ENCODE assay signal across 2 cellular contexts in genomic region chr16:2692251-2692947, GRCh38.
A peak's percentile ranks its signal among the peaks of the same experiment; 100 is the strongest.
TF ChIP-seq lines count a peak whose summit lies in the region.

No MANE protein-coding gene starts in this region.

TF ChIP-seq in HEK293, 187 proteins besides CTCF, POLR2A, EP300 and RAD21 (continued from another document):
- no peak for TF ChIP-seq ZNF280D (tag by site-specific recombination; IDR thresholded peaks at IDR 0.05)
- TF ChIP-seq ZNF433 (tag by site-specific recombination; IDR thresholded peaks at IDR 0.05; ENCODE audit: low read depth) = no peak
- peak; percentile 20; the same call in 1 of the 2 replicates for TF ChIP-seq SP2 (tag by site-specific recombination; IDR thresholded peaks at IDR 0.05)
- TF ChIP-seq ZSCAN5A (tag by site-specific recombination; IDR thresholded peaks at IDR 0.05) = no peak
- TF ChIP-seq, protein P1, sequence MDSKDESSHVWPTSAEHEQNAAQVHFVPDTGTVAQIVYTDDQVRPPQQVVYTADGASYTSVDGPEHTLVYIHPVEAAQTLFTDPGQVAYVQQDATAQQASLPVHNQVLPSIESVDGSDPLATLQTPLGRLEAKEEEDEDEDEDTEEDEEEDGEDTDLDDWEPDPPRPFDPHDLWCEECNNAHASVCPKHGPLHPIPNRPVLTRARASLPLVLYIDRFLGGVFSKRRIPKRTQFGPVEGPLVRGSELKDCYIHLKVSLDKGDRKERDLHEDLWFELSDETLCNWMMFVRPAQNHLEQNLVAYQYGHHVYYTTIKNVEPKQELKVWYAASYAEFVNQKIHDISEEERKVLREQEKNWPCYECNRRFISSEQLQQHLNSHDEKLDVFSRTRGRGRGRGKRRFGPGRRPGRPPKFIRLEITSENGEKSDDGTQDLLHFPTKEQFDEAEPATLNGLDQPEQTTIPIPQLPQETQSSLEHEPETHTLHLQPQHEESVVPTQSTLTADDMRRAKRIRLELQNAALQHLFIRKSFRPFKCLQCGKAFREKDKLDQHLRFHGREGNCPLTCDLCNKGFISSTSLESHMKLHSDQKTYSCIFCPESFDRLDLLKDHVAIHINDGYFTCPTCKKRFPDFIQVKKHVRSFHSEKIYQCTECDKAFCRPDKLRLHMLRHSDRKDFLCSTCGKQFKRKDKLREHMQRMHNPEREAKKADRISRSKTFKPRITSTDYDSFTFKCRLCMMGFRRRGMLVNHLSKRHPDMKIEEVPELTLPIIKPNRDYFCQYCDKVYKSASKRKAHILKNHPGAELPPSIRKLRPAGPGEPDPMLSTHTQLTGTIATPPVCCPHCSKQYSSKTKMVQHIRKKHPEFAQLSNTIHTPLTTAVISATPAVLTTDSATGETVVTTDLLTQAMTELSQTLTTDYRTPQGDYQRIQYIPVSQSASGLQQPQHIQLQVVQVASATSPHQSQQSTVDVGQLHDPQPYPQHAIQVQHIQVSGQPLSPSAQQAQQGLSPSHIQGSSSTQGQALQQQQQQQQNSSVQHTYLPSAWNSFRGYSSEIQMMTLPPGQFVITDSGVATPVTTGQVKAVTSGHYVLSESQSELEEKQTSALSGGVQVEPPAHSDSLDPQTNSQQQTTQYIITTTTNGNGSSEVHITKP (tag by site-specific recombination; IDR thresholded peaks at IDR 0.05) = no peak
- TF ChIP-seq ZNF776 (tag by site-specific recombination; IDR thresholded peaks at IDR 0.05; ENCODE audit: borderline replicate concordance) = no peak
- no peak for TF ChIP-seq YY2 (tag by site-specific recombination; IDR thresholded peaks at IDR 0.05)
- TF ChIP-seq ZNF335 (tag by site-specific recombination; conservative IDR thresholded peaks at IDR 0.05) = peak; percentile 76
- no peak for TF ChIP-seq SALL2 (tag by site-specific recombination; IDR thresholded peaks at IDR 0.05; ENCODE audit: borderline replicate concordance)

TF ChIP-seq in WTC11, 78 proteins besides CTCF, POLR2A, EP300 and RAD21 (continued from another document):
- no peak for TF ChIP-seq E2F4 (CRISPR knock-in tag; IDR thresholded peaks at IDR 0.05; ENCODE audit: borderline replicate concordance, low read depth)
- no peak for TF ChIP-seq FOXJ3 (CRISPR knock-in tag; IDR thresholded peaks at IDR 0.05; ENCODE audit: borderline replicate concordance)
- TF ChIP-seq CBFB (CRISPR knock-in tag; IDR thresholded peaks at IDR 0.05; ENCODE audit: low read depth) = no peak
- TF ChIP-seq, protein P2, sequence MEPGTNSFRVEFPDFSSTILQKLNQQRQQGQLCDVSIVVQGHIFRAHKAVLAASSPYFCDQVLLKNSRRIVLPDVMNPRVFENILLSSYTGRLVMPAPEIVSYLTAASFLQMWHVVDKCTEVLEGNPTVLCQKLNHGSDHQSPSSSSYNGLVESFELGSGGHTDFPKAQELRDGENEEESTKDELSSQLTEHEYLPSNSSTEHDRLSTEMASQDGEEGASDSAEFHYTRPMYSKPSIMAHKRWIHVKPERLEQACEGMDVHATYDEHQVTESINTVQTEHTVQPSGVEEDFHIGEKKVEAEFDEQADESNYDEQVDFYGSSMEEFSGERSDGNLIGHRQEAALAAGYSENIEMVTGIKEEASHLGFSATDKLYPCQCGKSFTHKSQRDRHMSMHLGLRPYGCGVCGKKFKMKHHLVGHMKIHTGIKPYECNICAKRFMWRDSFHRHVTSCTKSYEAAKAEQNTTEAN (CRISPR knock-in tag; IDR thresholded peaks at IDR 0.05) = no peak
- no peak for TF ChIP-seq ZMAT4 (CRISPR knock-in tag; IDR thresholded peaks at IDR 0.05)
- TF ChIP-seq, protein P3, sequence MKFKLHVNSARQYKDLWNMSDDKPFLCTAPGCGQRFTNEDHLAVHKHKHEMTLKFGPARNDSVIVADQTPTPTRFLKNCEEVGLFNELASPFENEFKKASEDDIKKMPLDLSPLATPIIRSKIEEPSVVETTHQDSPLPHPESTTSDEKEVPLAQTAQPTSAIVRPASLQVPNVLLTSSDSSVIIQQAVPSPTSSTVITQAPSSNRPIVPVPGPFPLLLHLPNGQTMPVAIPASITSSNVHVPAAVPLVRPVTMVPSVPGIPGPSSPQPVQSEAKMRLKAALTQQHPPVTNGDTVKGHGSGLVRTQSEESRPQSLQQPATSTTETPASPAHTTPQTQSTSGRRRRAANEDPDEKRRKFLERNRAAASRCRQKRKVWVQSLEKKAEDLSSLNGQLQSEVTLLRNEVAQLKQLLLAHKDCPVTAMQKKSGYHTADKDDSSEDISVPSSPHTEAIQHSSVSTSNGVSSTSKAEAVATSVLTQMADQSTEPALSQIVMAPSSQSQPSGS (CRISPR knock-in tag; IDR thresholded peaks at IDR 0.05; ENCODE audit: borderline replicate concordance, low read depth) = no peak
- TF ChIP-seq, protein P4, sequence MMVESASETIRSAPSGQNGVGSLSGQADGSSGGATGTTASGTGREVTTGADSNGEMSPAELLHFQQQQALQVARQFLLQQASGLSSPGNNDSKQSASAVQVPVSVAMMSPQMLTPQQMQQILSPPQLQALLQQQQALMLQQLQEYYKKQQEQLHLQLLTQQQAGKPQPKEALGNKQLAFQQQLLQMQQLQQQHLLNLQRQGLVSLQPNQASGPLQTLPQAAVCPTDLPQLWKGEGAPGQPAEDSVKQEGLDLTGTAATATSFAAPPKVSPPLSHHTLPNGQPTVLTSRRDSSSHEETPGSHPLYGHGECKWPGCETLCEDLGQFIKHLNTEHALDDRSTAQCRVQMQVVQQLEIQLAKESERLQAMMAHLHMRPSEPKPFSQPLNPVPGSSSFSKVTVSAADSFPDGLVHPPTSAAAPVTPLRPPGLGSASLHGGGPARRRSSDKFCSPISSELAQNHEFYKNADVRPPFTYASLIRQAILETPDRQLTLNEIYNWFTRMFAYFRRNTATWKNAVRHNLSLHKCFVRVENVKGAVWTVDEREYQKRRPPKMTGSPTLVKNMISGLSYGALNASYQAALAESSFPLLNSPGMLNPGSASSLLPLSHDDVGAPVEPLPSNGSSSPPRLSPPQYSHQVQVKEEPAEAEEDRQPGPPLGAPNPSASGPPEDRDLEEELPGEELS (CRISPR knock-in tag; IDR thresholded peaks at IDR 0.05) = no peak
